In genomic region chr6:3085074-3085473, GRCh38 we compare ENCODE assay signal across 28 cellular contexts. TPM values are rescaled to one million over a fixed set of nuclear protein-coding genes. Genes with fewer than 3 reads are reported as not detected.
A peak's percentile ranks its signal among the peaks of the same experiment; 100 is the strongest.
DNase-seq lines count a peak whose midpoint lies in the region; ATAC-seq and TF ChIP-seq lines count a peak whose summit lies in the region.
"Had no signal": no experiment of that assay in that cellular context is flagged by ENCODE, and none has a peak within 500 bp of the region (broad histone marks: within the 10 kb centered on the region; RNA-seq: fewer than 3 reads in every experiment).

No MANE protein-coding gene starts in this region.

- H2BK5ac ChIP-seq in mesenchymal stem cell (ENCODE audit: low read depth, low read length, poor library complexity, severe bottlenecking), result no peak overlapping the region

- H3K4me1 Mint-ChIP-seq in activated T-cell treated with anti-CD3 and anti-CD28 coated beads, Interleukin-2, amount 50 U/mL, for 72 hours (ENCODE audit: low read depth), result no peaks in the 10 kb centered on the region

- TF ChIP-seq POLR2A in body of pancreas (IDR thresholded peaks at IDR 0.05), result no peak

- TF ChIP-seq CTCF in fibroblast of pulmonary artery (IDR thresholded peaks at IDR 0.05; ENCODE audit: low read length, missing control alignments) (no peak), body of pancreas (IDR thresholded peaks at IDR 0.05) (no peak)

- H3K9me3 Mint-ChIP-seq in activated T-cell treated with anti-CD3 and anti-CD28 coated beads, Interleukin-2, amount 50 U/mL, for 72 hours, result no peaks in the 10 kb centered on the region
- H3K9me3 Mint-ChIP-seq: CD8-positive, alpha-beta memory T cell had no signal

- H3K27ac Mint-ChIP-seq in activated T-cell treated with anti-CD3 and anti-CD28 coated beads, Interleukin-2, amount 50 U/mL, for 72 hours, result peak overlapping the region; percentile 44

- H3K23ac ChIP-seq in mesenchymal stem cell (ENCODE audit: low read length in 2 of 2), result no peak overlapping the region

- H3K79me1 ChIP-seq in mesenchymal stem cell (replicated peaks; ENCODE audit: low read length, poor library complexity, severe bottlenecking), result peaks cover 33% of the 10 kb centered on the region

- H3K4me3 Mint-ChIP-seq in activated T-cell treated with anti-CD3 and anti-CD28 coated beads, Interleukin-2, amount 50 U/mL, for 72 hours, result no peak overlapping the region
- H3K4me3 Mint-ChIP-seq: CD14-positive monocyte; CD8-positive, alpha-beta memory T cell had no signal

- intact Hi-C loops in body of pancreas (cut with DNase I), result no loop called here

- no peaks in the 10 kb centered on the region for H3K9me3 ChIP-seq in mesenchymal stem cell (ENCODE audit: control insufficient read depth, low read length)
- no peaks in the 10 kb centered on the region for H3K9me3 ChIP-seq in body of pancreas
- H3K9me3 ChIP-seq: BE2C, SJSA1 had no signal

- ATAC-seq in activated T-cell treated with anti-CD3 and anti-CD28 coated beads, Interleukin-2, amount 50 U/mL, for 72 hours (replicated peaks in 1 of 2), result no peak
- ATAC-seq in body of pancreas, result no peak
- ATAC-seq: PC-3 had no signal

- no peak overlapping the region for H2BK120ac ChIP-seq in mesenchymal stem cell (ENCODE audit: low read depth, low read length)

- no peak overlapping the region for H4K91ac ChIP-seq in mesenchymal stem cell (ENCODE audit: low read length)

- WGBS in mesenchymal stem cell, result over 99% methylated on average over 4 of the region's 4 CpGs
- 95 to 96% methylated on average over 4 of the region's 4 CpGs for WGBS in body of pancreas, 2 donors

- H3K36me3 ChIP-seq in mesenchymal stem cell (ENCODE audit: control insufficient read depth in 1 of 2, insufficient read depth in 2 of 2, low read depth in 1 of 2, low read length in 2 of 2), result peaks cover 36 to 73% of the 10 kb centered on the region in 2 experiments
- peaks cover 0 to 39% of the 10 kb centered on the region in 2 donors for H3K36me3 ChIP-seq in body of pancreas (replicated peaks in 1 of 2; ENCODE audit: insufficient read depth in 1 of 2, low read depth in 2 of 2)

- peak overlapping the region; percentile 31 for H3K9ac ChIP-seq in mesenchymal stem cell (ENCODE audit: low read length)
- H3K9ac ChIP-seq: GM23248 had no signal

- no peak for DNase-seq in activated T-cell treated with anti-CD3 and anti-CD28 coated beads, Interleukin-2, amount 50 U/mL, for 72 hours
- no peak for DNase-seq in activated T-cell treated with anti-CD3 and anti-CD28 coated beads, Interleukin-2, amount 50 U/mL, for 48 hours
- peak; percentile 64 for DNase-seq in fibroblast of pulmonary artery (ENCODE audit: low read depth)
- DNase-seq in mesenchymal stem cell, result no peak
- DNase-seq in body of pancreas, result no peak
- DNase-seq in GM19240 (ENCODE audit: insufficient read length, low spot score), result no peak
- no peak for DNase-seq in iPS-NIHi11 (ENCODE audit: low spot score)
- DNase-seq: BE2C; Calu3; CD8-positive, alpha-beta memory T cell; GM23248; H7; Karpas-422; MV-4-11; NCI-H1105; NCI-H1436 treated with DMSO at 0.1 percent for 48 hours; NCI-H1930; NCI-H2107; NCI-H446 treated with DMSO at 0.1 percent for 48 hours; NCI-H526; NCI-H82; NK-92 treated with Interleukin-12 subunit alpha and Interleukin-12 subunit beta, amount 100 ng/mL, for 24 hours; PC-3 had no signal

- no peaks in the 10 kb centered on the region for H3K27me3 Mint-ChIP-seq in activated T-cell treated with anti-CD3 and anti-CD28 coated beads, Interleukin-2, amount 50 U/mL, for 72 hours (ENCODE audit: low read depth)
- H3K27me3 Mint-ChIP-seq: CD8-positive, alpha-beta memory T cell had no signal

- H2AK5ac ChIP-seq in mesenchymal stem cell (ENCODE audit: low read length, severe bottlenecking), result no peak overlapping the region

- H3K14ac ChIP-seq in mesenchymal stem cell (ENCODE audit: low read length in 2 of 2), result no peak overlapping the region

- H3K4me1 ChIP-seq in mesenchymal stem cell (ENCODE audit: control insufficient read depth, insufficient read depth, low read depth, low read length) (peaks cover 4% of the 10 kb centered on the region), body of pancreas (no peaks in the 10 kb centered on the region)
- H3K4me1 ChIP-seq: BE2C, SJSA1 had no signal

- H3K4me3 ChIP-seq in fibroblast of pulmonary artery (replicated peaks; ENCODE audit: low read depth, low read length), result no peak overlapping the region
- no peak overlapping the region for H3K4me3 ChIP-seq in mesenchymal stem cell (ENCODE audit: insufficient read depth in 1 of 2, low read depth in 1 of 2, low read length in 2 of 2)
- H3K4me3 ChIP-seq in body of pancreas, result no peak overlapping the region
- H3K4me3 ChIP-seq: GM23248, SJSA1 had no signal

- no peak overlapping the region for H2BK15ac ChIP-seq in mesenchymal stem cell (ENCODE audit: low read depth, poor library complexity, severe bottlenecking)

- H3K4me2 ChIP-seq in mesenchymal stem cell (ENCODE audit: low read length, poor library complexity, severe bottlenecking), result no peak overlapping the region

- H4K8ac ChIP-seq in mesenchymal stem cell (ENCODE audit: low read length), result no peak overlapping the region

- peaks cover 15 to 43% of the 10 kb centered on the region in 2 donors for H3K36me3 Mint-ChIP-seq in activated T-cell treated with anti-CD3 and anti-CD28 coated beads, Interleukin-2, amount 50 U/mL, for 72 hours (ENCODE audit: insufficient read depth in 2 of 2)

- H3K27me3 ChIP-seq in mesenchymal stem cell (ENCODE audit: control insufficient read depth in 1 of 2, insufficient read depth in 1 of 2, low read length in 2 of 2) (no peaks in the 10 kb centered on the region), body of pancreas (no peaks in the 10 kb centered on the region)
- H3K27me3 ChIP-seq: BE2C, SJSA1 had no signal

- no peak overlapping the region for H2AFZ ChIP-seq in mesenchymal stem cell (ENCODE audit: low read depth, low read length)
- H2AFZ ChIP-seq: GM23248 had no signal

- no peak overlapping the region for H3K18ac ChIP-seq in mesenchymal stem cell (ENCODE audit: low read depth in 1 of 2, low read length in 2 of 2)

- H2BK12ac ChIP-seq in mesenchymal stem cell (ENCODE audit: low read length in 2 of 2), result no peak overlapping the region

- peak overlapping the region; percentile 33 for H3K27ac ChIP-seq in angular gyrus (ENCODE audit: low read depth, low read length)
- H3K27ac ChIP-seq in mesenchymal stem cell (ENCODE audit: low read length, poor library complexity, severe bottlenecking), result no peak overlapping the region
- no peak overlapping the region for H3K27ac ChIP-seq in body of pancreas
- H3K27ac ChIP-seq: 22Rv1, GM23248, HL-60, SJSA1 had no signal

- no peak overlapping the region for H3K4ac ChIP-seq in mesenchymal stem cell (ENCODE audit: low read depth in 1 of 2, low read length in 2 of 2)

RNA-seq across cellular contexts. Expression of gene RIPK1, which starts 16.8 kb away (rescaled TPM):
- 10 to 100 TPM; 21.9 to 23.6 TPM for total RNA-seq in activated T-cell treated with anti-CD3 and anti-CD28 coated beads, Interleukin-2, amount 50 U/mL, for 72 hours
- 22.7 TPM for polyA plus RNA-seq in mesenchymal stem cell (2013, experiment 1 of 2)
- 22.3 TPM for polyA plus RNA-seq in mesenchymal stem cell (2013, experiment 2 of 2)
- 10 to 100 TPM; 11.4 to 14.2 TPM for total RNA-seq in body of pancreas

RNA-seq across cellular contexts. Expression of gene BPHL, which starts 33.4 kb away (rescaled TPM):
- 10 to 100 TPM; 12.5 to 14.8 TPM for total RNA-seq in activated T-cell treated with anti-CD3 and anti-CD28 coated beads, Interleukin-2, amount 50 U/mL, for 72 hours
- 18.2 TPM for polyA plus RNA-seq in mesenchymal stem cell (2013, experiment 1 of 2)
- polyA plus RNA-seq in mesenchymal stem cell (2013, experiment 2 of 2), result 18.7 TPM
- total RNA-seq in body of pancreas, result 10 to 100 TPM; 15.6 to 21.8 TPM
